In the genomic region with DNA sequence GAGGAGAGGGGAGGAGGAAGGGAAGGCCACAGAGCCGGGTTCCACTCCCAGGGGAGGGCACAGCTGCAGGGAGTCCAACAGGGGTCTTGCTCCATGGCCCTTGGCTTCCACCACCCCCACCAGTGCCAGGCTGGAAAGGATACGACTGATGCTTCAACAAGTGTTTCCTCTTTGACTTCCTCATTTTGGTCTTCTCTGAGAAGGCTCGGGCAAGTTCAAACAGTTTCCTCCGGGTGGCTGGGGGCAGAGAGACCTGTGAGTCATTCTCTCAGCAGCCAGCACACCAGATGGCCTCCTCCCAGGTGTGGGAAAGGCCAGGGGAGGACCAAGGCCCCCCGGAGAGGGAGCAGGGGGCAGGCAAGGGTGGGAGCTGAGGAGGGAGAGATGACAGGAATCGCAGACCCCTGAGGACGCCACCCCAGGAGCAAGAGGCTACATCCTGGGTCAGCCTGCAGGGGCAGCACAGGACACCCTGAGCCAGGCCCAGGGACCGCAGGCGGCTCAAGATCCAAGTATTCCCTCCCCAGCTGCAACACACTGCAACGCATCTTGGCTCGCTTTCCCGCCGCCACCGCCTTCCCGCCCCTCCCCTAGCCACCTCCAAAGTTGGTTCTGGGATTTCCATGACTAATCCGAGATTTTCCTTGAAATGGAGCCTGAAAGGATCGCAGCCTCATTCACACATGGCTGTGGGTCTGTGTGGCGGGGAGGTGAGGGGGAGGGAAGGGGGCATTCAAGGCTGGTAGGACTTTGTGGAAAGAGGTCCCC, we compare ENCODE assay signal across 8 cellular contexts.
DNase-seq lines count a peak whose midpoint lies in the region; ATAC-seq and TF ChIP-seq lines count a peak whose summit lies in the region.

No MANE protein-coding gene starts in this region.

- in situ Hi-C loops in GM13976 (cut with MboI; ENCODE audit: low sequenced_read_pairs, unreplicated experiment) (no loop called here), brain microvascular endothelial cell (cut with HindIII; ENCODE audit: low pct_ligation_motif_present, low sequenced_read_pairs) (no loop called here)

- H3K27ac ChIP-seq in brain microvascular endothelial cell: no peak overlapping the region

- no peak overlapping the region for H3K4me3 ChIP-seq in brain microvascular endothelial cell (ENCODE audit: low read depth, low read length)

- peaks cover 9% of the 10 kb centered on the region for H3K36me3 ChIP-seq in brain microvascular endothelial cell (replicated peaks)

- DNase-seq in AG08395 (ENCODE audit: low spot score) (peak; percentile 94), GM13976 (ENCODE audit: low spot score) (peak; percentile 86), NOMO-1 (lab: John Stamatoyannopoulos, UW; ENCODE audit: unreplicated experiment in 2 of 2) (peak; percentile 93 to 94), brain microvascular endothelial cell (peak; percentile 28), kidney tubule cell (ENCODE audit: low spot score) (peak; percentile 88), stromal cell of bone marrow (ENCODE audit: low read depth) (peak; percentile 84), NCI-H345 treated with DMSO at 0.1 percent for 48 hours (lab: John Stamatoyannopoulos, UW; ENCODE audit: unreplicated experiment) (no peak)

- peak; percentile 75 for ATAC-seq in HG02973 (IDR thresholded peaks at IDR 0.05; ENCODE audit: unreplicated experiment)

- H3K27me3 ChIP-seq in brain microvascular endothelial cell (replicated peaks): no peaks in the 10 kb centered on the region

- no peak for TF ChIP-seq CTCF in GM13976 (IDR thresholded peaks at IDR 0.05; ENCODE audit: borderline replicate concordance, control extremely low read depth, extremely low read depth, insufficient read depth, missing control alignments)
- TF ChIP-seq CTCF in brain microvascular endothelial cell (IDR thresholded peaks at IDR 0.05; ENCODE audit: low read depth, low read length, missing control alignments): peak; percentile 68
